In the genomic region with DNA sequence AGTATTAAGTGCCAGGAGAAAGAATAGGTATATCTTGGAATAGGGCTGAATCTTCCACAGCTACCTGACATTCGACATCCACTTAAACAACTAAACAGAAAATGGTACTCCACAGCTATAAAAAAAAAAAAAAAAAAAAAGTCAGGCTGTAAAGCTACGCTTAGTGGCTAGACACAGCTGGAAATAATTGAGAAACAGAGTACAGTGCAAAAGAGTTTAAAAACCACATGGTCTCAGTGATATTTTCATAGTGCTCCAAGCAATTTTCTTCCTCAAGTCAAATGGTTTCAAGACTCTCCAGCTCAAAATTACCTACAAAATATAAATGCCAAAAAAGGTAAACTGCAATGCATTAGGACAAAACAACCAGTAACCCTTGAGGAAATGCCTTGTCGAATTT, we compare ENCODE assay signal across 36 cellular contexts.
"Had no signal": no experiment of that assay in that cellular context is flagged by ENCODE, and none has a peak within 500 bp of the region (broad histone marks: within the 10 kb centered on the region; RNA-seq: fewer than 3 reads in every experiment).

No MANE protein-coding gene starts in this region.

- H3K27me3 Mint-ChIP-seq: activated B cell treated with CpG ODN at 0.5 μM for 24 hours; activated CD8-positive, alpha-beta T cell treated with anti-CD3 and anti-CD28 coated beads for 36 hours; activated naive CD8-positive, alpha-beta T cell treated with anti-CD3 and anti-CD28 coated beads for 36 hours had no signal

- DNase-seq: activated B cell treated with CpG ODN at 0.5 μM for 24 hours; activated CD4-positive, alpha-beta T cell treated with anti-CD3 and anti-CD28 coated beads for 4 hours; activated CD4-positive, alpha-beta T cell treated with anti-CD3 and anti-CD28 coated beads, Interleukin-2, amount 50 U/mL, for 1 hour; activated CD4-positive, CD25-positive, alpha-beta regulatory T cell treated with anti-CD3 and anti-CD28 coated beads, Interleukin-2, amount 50 U/mL, for 72 hours; activated CD8-positive, alpha-beta T cell treated with anti-CD3 and anti-CD28 coated beads for 36 hours; activated effector memory CD4-positive, alpha-beta T cell treated with anti-CD3 and anti-CD28 coated beads, Interleukin-2, amount 50 U/mL, for 16 hours; activated naive CD4-positive, alpha-beta T cell; activated naive CD4-positive, alpha-beta T cell treated with anti-CD3 and anti-CD28 coated beads, Interleukin-2, amount 50 U/mL, for 16 hours; activated naive CD8-positive, alpha-beta T cell treated with anti-CD3 and anti-CD28 coated beads for 36 hours; activated T-cell treated with anti-CD3 and anti-CD28 coated beads, Interleukin-2, amount 50 U/mL, for 1 hour; activated T-cell treated with anti-CD3 and anti-CD28 coated beads, Interleukin-2, amount 50 U/mL, for 72 hours; amniotic stem cell; aorta; brain microvascular endothelial cell; central memory CD4-positive, alpha-beta T cell; MM.1S; MV-4-11; NCI-H1417 treated with DMSO at 0.1 percent for 48 hours; NCI-H187 treated with DMSO at 0.1 percent for 48 hours; NCI-H2081; NCI-H2227 treated with DMSO at 0.1 percent for 48 hours; NCI-H446; NCI-H510A treated with DMSO at 0.1 percent for 48 hours; NCI-H526 treated with DMSO at 0.1 percent for 48 hours; NCI-H774; SIG-M5; T-helper 1 cell; T-helper 2 cell; T-helper 9 cell had no signal

- H3K36me3 Mint-ChIP-seq: activated naive CD8-positive, alpha-beta T cell treated with anti-CD3 and anti-CD28 coated beads for 36 hours had no signal

- H3K9me3 Mint-ChIP-seq: activated B cell treated with CpG ODN at 0.5 μM for 24 hours; activated CD8-positive, alpha-beta T cell treated with anti-CD3 and anti-CD28 coated beads for 36 hours; activated naive CD8-positive, alpha-beta T cell treated with anti-CD3 and anti-CD28 coated beads for 36 hours; activated T-cell treated with anti-CD3 and anti-CD28 coated beads, Interleukin-2, amount 50 U/mL, for 72 hours; activated T-helper 17 cell treated with anti-CD3 and anti-CD28 coated beads, Interleukin-2, amount 50 U/mL, for 72 hours had no signal

- H3K4me2 ChIP-seq: KMS-11 had no signal

- H3K4me1 Mint-ChIP-seq: activated B cell treated with CpG ODN at 0.5 μM for 24 hours; activated naive CD8-positive, alpha-beta T cell treated with anti-CD3 and anti-CD28 coated beads for 36 hours; activated T-helper 17 cell treated with anti-CD3 and anti-CD28 coated beads, Interleukin-2, amount 50 U/mL, for 72 hours had no signal

- H3K36me3 ChIP-seq: brain microvascular endothelial cell had no signal

- H3K4me3 ChIP-seq: SK-N-MC had no signal

- H3K9ac ChIP-seq: KMS-11 had no signal

- ATAC-seq: activated CD8-positive, alpha-beta T cell treated with anti-CD3 and anti-CD28 coated beads for 36 hours; activated T-cell treated with anti-CD3 and anti-CD28 coated beads, Interleukin-2, amount 50 U/mL, for 72 hours; activated T-helper 17 cell treated with anti-CD3 and anti-CD28 coated beads, Interleukin-2, amount 50 U/mL, for 72 hours; Panc1; Right ventricle myocardium inferior had no signal

- H3K27me3 ChIP-seq: brain microvascular endothelial cell had no signal

- H3K27ac ChIP-seq: brain microvascular endothelial cell, KMS-11, RWPE1, SK-N-MC, VCaP had no signal

- H3K27ac Mint-ChIP-seq: activated B cell treated with CpG ODN at 0.5 μM for 24 hours; activated CD8-positive, alpha-beta T cell treated with anti-CD3 and anti-CD28 coated beads for 36 hours; activated naive CD8-positive, alpha-beta T cell treated with anti-CD3 and anti-CD28 coated beads for 36 hours; activated T-cell treated with anti-CD3 and anti-CD28 coated beads, Interleukin-2, amount 50 U/mL, for 72 hours; activated T-helper 17 cell treated with anti-CD3 and anti-CD28 coated beads, Interleukin-2, amount 50 U/mL, for 72 hours had no signal

- H3K4me3 Mint-ChIP-seq: activated B cell treated with CpG ODN at 0.5 μM for 24 hours; activated CD8-positive, alpha-beta T cell treated with anti-CD3 and anti-CD28 coated beads for 36 hours; activated naive CD8-positive, alpha-beta T cell treated with anti-CD3 and anti-CD28 coated beads for 36 hours; activated T-cell treated with anti-CD3 and anti-CD28 coated beads, Interleukin-2, amount 50 U/mL, for 72 hours; activated T-helper 17 cell treated with anti-CD3 and anti-CD28 coated beads, Interleukin-2, amount 50 U/mL, for 72 hours had no signal
